Comparison of ENCODE assay signal across 8 cellular contexts in the genomic region with DNA sequence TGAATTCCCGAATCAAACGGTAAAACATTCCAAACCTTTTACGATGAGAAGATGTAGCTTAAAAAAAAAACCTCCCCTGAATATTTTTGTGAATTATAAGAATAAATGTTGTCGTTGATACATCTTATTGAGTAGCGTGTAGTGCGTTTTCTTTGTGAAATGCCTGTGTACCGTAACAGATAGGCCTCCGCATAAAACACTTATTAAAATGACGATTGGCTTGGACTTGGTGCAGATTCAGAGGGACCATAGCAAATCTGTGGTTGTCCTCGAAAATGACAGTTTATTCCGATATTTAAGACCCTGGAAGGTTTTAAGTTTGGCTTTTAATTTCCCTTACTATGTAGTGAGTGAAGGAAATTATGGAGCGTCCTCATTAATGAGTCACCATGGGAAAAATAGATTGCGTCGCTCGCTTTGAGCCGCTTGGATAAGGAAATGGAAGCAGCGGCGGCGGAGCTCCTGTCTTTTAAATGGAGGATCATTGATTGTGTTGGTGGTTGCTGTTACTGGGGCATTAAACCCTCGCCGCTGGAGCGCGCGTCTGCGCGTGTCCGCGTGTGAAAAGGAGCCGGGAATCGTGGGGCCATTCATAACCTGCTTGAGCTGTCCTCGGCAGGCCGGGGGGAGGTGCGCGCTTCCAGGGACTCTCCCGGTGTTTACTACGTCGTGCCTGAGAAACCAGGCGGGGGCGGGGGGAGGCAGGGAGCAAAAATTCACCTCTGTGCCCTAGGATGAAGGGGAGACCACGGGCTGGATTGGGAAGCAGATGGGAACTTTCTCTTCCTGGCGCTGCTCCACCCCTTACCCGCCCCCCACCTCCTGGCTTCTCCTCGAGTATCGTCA. TPM values are rescaled to one million over a fixed set of nuclear protein-coding genes. Genes with fewer than 3 reads are reported as not detected.
DNase-seq lines count a peak whose midpoint lies in the region; ATAC-seq, FAIRE-seq and TF ChIP-seq lines count a peak whose summit lies in the region.

No MANE protein-coding gene starts in this region.

- peaks cover 0 to 35% (median 30%) of the 10 kb centered on the region in 3 donors for H3K4me1 ChIP-seq in pancreas
- peaks cover 29 to 52% (median 49%) of the 10 kb centered on the region in 4 donors for H3K4me1 ChIP-seq in upper lobe of left lung

- peak overlapping the region; percentile 85 for H3K27ac Mint-ChIP-seq in activated naive CD8-positive, alpha-beta T cell treated with anti-CD3 and anti-CD28 coated beads, Interleukin-2, amount 50 U/mL, for 24 hours

- no peaks in the 10 kb centered on the region for H3K27me3 Mint-ChIP-seq in activated naive CD8-positive, alpha-beta T cell treated with anti-CD3 and anti-CD28 coated beads, Interleukin-2, amount 50 U/mL, for 24 hours

- TF ChIP-seq CTCF in pancreas (IDR thresholded peaks at IDR 0.05) (no peak), upper lobe of left lung (IDR thresholded peaks at IDR 0.05) (peak in 2 of 6 experiments; percentile 3 to 9)

- no peak for FAIRE-seq in pancreas (lab: Jason Lieb, UNC)

- DNase-seq in ELR (ENCODE audit: low read depth) (peak; percentile 89), NCI-H1092 treated with DMSO at 0.1 percent for 48 hours (lab: John Stamatoyannopoulos, UW) (peak; percentile 93), cardiac septum (ENCODE audit: low spot score) (peak; percentile 89), pancreas (peak; percentile 80 to 92 (median 85)), upper lobe of left lung (peak; percentile 91 to 95)
- peak; percentile 73 for DNase-seq in activated naive CD8-positive, alpha-beta T cell treated with anti-CD3 and anti-CD28 coated beads, Interleukin-2, amount 50 U/mL, for 24 hours

- H3K4me3 Mint-ChIP-seq in activated naive CD8-positive, alpha-beta T cell treated with anti-CD3 and anti-CD28 coated beads, Interleukin-2, amount 50 U/mL, for 24 hours: peak overlapping the region; percentile 91

- H3K27ac ChIP-seq in pancreas: peak overlapping the region; percentile 94 to 97 (median 95)
- peak overlapping the region; percentile 92 to 99 (median 97) for H3K27ac ChIP-seq in upper lobe of left lung

- WGBS in pancreas, 2 donors: 0 to 1% methylated on average over 44 of the region's 44 CpGs
- WGBS in upper lobe of left lung, 2 donors: 0 to 2% methylated on average over 33 to 41 of the region's 44 CpGs

- no peaks in the 10 kb centered on the region for H3K9me3 Mint-ChIP-seq in activated naive CD8-positive, alpha-beta T cell treated with anti-CD3 and anti-CD28 coated beads, Interleukin-2, amount 50 U/mL, for 24 hours

- H3K4me3 ChIP-seq in pancreas (peak overlapping the region; percentile 59 to 92 (median 80)), upper lobe of left lung (peak overlapping the region; percentile 69 to 94 (median 86))

- H3K27me3 ChIP-seq in pancreas (no peaks in the 10 kb centered on the region), upper lobe of left lung (no peaks in the 10 kb centered on the region)

- no peak for TF ChIP-seq EP300 in upper lobe of left lung (IDR thresholded peaks at IDR 0.05)

- peaks cover 7% of the 10 kb centered on the region for H3K36me3 Mint-ChIP-seq in activated naive CD8-positive, alpha-beta T cell treated with anti-CD3 and anti-CD28 coated beads, Interleukin-2, amount 50 U/mL, for 24 hours (ENCODE audit: low read depth)

- H3K9me3 ChIP-seq in pancreas: no peaks in the 10 kb centered on the region
- H3K9me3 ChIP-seq in upper lobe of left lung: peaks cover 0 to 4% (median 0%) of the 10 kb centered on the region in 4 donors

- ATAC-seq in SK-N-SH treated with all-trans-retinoic acid at 6 μM for 48 hours (peak; percentile 60), pancreas (peak; percentile 43 to 63 (median 56)), upper lobe of left lung (ENCODE audit: low FRiP score in 2 of 2) (peak; percentile 55 to 81), GM19023 (IDR thresholded peaks at IDR 0.05; ENCODE audit: unreplicated experiment) (no peak)
- ATAC-seq in activated naive CD8-positive, alpha-beta T cell treated with anti-CD3 and anti-CD28 coated beads, Interleukin-2, amount 50 U/mL, for 24 hours: peak; percentile 21

- peaks cover 55% of the 10 kb centered on the region for H3K4me1 Mint-ChIP-seq in activated naive CD8-positive, alpha-beta T cell treated with anti-CD3 and anti-CD28 coated beads, Interleukin-2, amount 50 U/mL, for 24 hours

- H3K36me3 ChIP-seq in pancreas: no peaks in the 10 kb centered on the region
- no peaks in the 10 kb centered on the region for H3K36me3 ChIP-seq in upper lobe of left lung

- intact Hi-C loops in cardiac septum (cut with DNase I) (loop anchor here (2.0 to 5.0 kb wide), 2 partner anchors 38 to 98 kb away; no protein-coding TSS in a partner anchor), pancreas (cut with DNase I) (no loop called here)

- peak in 3 of 4 donors; percentile 70 to 83 (median 72) for TF ChIP-seq POLR2A in upper lobe of left lung (IDR thresholded peaks at IDR 0.05)

TF ChIP-seq in SK-N-SH treated with all-trans-retinoic acid at 6 μM for 48 hours, 23 proteins besides CTCF, POLR2A, EP300 and RAD21:
- no peak for TF ChIP-seq OSR1 (CRISPR knock-in tag; IDR thresholded peaks at IDR 0.05)
- TF ChIP-seq, protein P1, sequence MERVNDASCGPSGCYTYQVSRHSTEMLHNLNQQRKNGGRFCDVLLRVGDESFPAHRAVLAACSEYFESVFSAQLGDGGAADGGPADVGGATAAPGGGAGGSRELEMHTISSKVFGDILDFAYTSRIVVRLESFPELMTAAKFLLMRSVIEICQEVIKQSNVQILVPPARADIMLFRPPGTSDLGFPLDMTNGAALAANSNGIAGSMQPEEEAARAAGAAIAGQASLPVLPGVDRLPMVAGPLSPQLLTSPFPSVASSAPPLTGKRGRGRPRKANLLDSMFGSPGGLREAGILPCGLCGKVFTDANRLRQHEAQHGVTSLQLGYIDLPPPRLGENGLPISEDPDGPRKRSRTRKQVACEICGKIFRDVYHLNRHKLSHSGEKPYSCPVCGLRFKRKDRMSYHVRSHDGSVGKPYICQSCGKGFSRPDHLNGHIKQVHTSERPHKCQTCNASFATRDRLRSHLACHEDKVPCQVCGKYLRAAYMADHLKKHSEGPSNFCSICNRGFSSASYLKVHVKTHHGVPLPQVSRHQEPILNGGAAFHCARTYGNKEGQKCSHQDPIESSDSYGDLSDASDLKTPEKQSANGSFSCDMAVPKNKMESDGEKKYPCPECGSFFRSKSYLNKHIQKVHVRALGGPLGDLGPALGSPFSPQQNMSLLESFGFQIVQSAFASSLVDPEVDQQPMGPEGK (CRISPR knock-in tag; IDR thresholded peaks at IDR 0.05; ENCODE audit: borderline replicate concordance): 0 out of 2 replicates have a peak, but pooled peaks have one; percentile 31
TF ChIP-seq in SK-N-SH treated with all-trans-retinoic acid at 6 μM for 48 hours: peak in this region for 1.

RNA-seq across cellular contexts. Expression of a gene that starts 1.6 kb away (rescaled TPM):
- total RNA-seq in cardiac septum: 37.8 TPM
- total RNA-seq in pancreas: 10 to 100 TPM; 23.9 to 38.2 (median 27.5) TPM
- 10 to 100 TPM; 16.2 to 18.6 TPM for polyA plus RNA-seq in pancreas
- total RNA-seq in upper lobe of left lung: 10 to 100 TPM; 41.5 to 73.3 (median 51.3) TPM

RNA-seq across cellular contexts. Expression of a gene that starts 41.7 kb away (rescaled TPM):
- total RNA-seq in cardiac septum (4.9 TPM), pancreas (under 1 TPM; 0.35 to 0.87 (median 0.61) TPM), upper lobe of left lung (1 to 10 TPM in 5 of 6 donors, under 1 TPM in 1; 0.57 to 2.1 (median 1.1) TPM)
- 1 to 10 TPM; 1.3 to 1.5 TPM for polyA plus RNA-seq in pancreas
